In genomic region chr18:4286256-4286655, GRCh38 we compare ENCODE assay signal across 24 cellular contexts.
"Had no signal": no experiment of that assay in that cellular context is flagged by ENCODE, and none has a peak within 500 bp of the region (broad histone marks: within the 10 kb centered on the region; RNA-seq: fewer than 3 reads in every experiment).

No MANE protein-coding gene starts in this region.

- H3K4me3 ChIP-seq: left ventricle myocardium inferior, lung, ovary, right atrium auricular region, right lobe of liver, suprapubic skin, thoracic aorta, tibial artery, vagina had no signal

- DNase-seq: head of caudate nucleus; hippocampal formation; kidney; left colon; left ventricle myocardium inferior; naive thymus-derived CD8-positive, alpha-beta T cell; ovary; right lobe of liver; stimulated activated CD4-positive, alpha-beta T cell treated with anti-CD3 and anti-CD28 coated beads, Interleukin-12 subunit alpha, Interleukin-12 subunit beta, amount 100 ng/mL, for 4 hours; stimulated activated CD4-positive, alpha-beta T cell treated with anti-CD3 and anti-CD28 coated beads, Interleukin-15, amount 100 ng/mL, for 24 hours; stimulated activated CD4-positive, alpha-beta T cell treated with anti-CD3 and anti-CD28 coated beads, Interleukin-2, amount 100 ng/mL, for 24 hours; stimulated activated CD4-positive, alpha-beta T cell treated with anti-CD3 and anti-CD28 coated beads, Interleukin-4, amount 100 ng/mL, for 1 hour; stimulated activated naive CD4-positive, alpha-beta T cell; tibial artery had no signal

- H3K4me1 Mint-ChIP-seq: naive thymus-derived CD8-positive, alpha-beta T cell; nephron; stimulated activated effector memory CD8-positive, alpha-beta T cell treated with anti-CD3 and anti-CD28 coated beads, Interleukin-12 subunit alpha, Interleukin-12 subunit beta, amount 100 ng/mL, for 72 hours had no signal

- H3K9me3 Mint-ChIP-seq: nephron, type B pancreatic cell had no signal

- H3K36me3 ChIP-seq: left ventricle myocardium inferior, ovary, right atrium auricular region, right lobe of liver, suprapubic skin, thoracic aorta, tibial artery, vagina had no signal

- H3K27ac ChIP-seq: left ventricle myocardium inferior, ovary, right atrium auricular region, right lobe of liver, suprapubic skin, thoracic aorta, tibial artery, vagina had no signal

- H3K4me1 ChIP-seq: left ventricle myocardium inferior, right atrium auricular region, right lobe of liver, suprapubic skin, vagina had no signal

- H3K36me3 Mint-ChIP-seq: naive thymus-derived CD8-positive, alpha-beta T cell; stimulated activated effector memory CD8-positive, alpha-beta T cell treated with anti-CD3 and anti-CD28 coated beads, Interleukin-12 subunit alpha, Interleukin-12 subunit beta, amount 100 ng/mL, for 72 hours; type B pancreatic cell had no signal

- H3K27me3 ChIP-seq: ovary, right atrium auricular region, right lobe of liver, suprapubic skin, tibial artery, vagina had no signal

- H3K4me3 Mint-ChIP-seq: naive thymus-derived CD8-positive, alpha-beta T cell; nephron; stimulated activated effector memory CD8-positive, alpha-beta T cell treated with anti-CD3 and anti-CD28 coated beads, Interleukin-12 subunit alpha, Interleukin-12 subunit beta, amount 100 ng/mL, for 72 hours; stimulated activated naive CD8-positive, alpha-beta T cell treated with anti-CD3 and anti-CD28 coated beads, Interleukin-15, Interleukin-2, amounts not matched to agents 100 ng/mL and 50 ng/mL, for 24 hours; type B pancreatic cell had no signal

- ATAC-seq: left colon; naive thymus-derived CD8-positive, alpha-beta T cell; right lobe of liver; stimulated activated effector memory CD8-positive, alpha-beta T cell treated with anti-CD3 and anti-CD28 coated beads, Interleukin-12 subunit alpha, Interleukin-12 subunit beta, amount 100 ng/mL, for 72 hours had no signal

- H3K27me3 Mint-ChIP-seq: naive thymus-derived CD8-positive, alpha-beta T cell; progenitor cell of endocrine pancreas; stimulated activated naive CD8-positive, alpha-beta T cell treated with anti-CD3 and anti-CD28 coated beads, Interleukin-15, Interleukin-2, amounts not matched to agents 100 ng/mL and 50 ng/mL, for 24 hours; type B pancreatic cell had no signal

- H3K27ac Mint-ChIP-seq: naive thymus-derived CD8-positive, alpha-beta T cell; nephron; progenitor cell of endocrine pancreas; stimulated activated effector memory CD8-positive, alpha-beta T cell treated with anti-CD3 and anti-CD28 coated beads, Interleukin-12 subunit alpha, Interleukin-12 subunit beta, amount 100 ng/mL, for 72 hours; stimulated activated naive CD8-positive, alpha-beta T cell treated with anti-CD3 and anti-CD28 coated beads, Interleukin-15, Interleukin-2, amounts not matched to agents 100 ng/mL and 50 ng/mL, for 24 hours; type B pancreatic cell had no signal

- H3K9me3 ChIP-seq: ovary, right atrium auricular region, right lobe of liver, suprapubic skin, thoracic aorta, tibial artery, vagina had no signal
